ENCODE assay signal across 23 cellular contexts in the genomic region with DNA sequence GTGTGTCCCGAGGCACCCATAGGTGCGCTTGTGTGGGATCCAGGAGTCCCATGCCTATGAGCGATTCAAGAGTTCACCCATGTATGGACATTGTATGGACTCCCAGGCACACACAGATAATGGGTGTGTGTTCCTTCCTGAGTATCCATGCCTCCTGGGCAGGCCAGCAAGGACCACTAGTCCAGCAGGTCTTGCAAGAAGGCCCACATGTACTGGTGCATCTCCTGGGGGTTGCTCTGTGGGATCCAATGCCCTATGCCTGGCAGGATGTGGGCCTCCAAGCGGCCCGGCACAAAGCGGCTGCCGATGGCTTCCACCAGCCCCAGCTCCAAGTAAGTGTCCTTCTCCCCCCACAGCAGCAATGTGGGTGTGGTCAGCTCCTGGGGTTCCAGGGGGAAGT. TPM values are rescaled to one million over a fixed set of nuclear protein-coding genes. Genes with fewer than 3 reads are reported as not detected.
"Had no signal": no experiment of that assay in that cellular context is flagged by ENCODE, and none has a peak within 500 bp of the region (broad histone marks: within the 10 kb centered on the region; RNA-seq: fewer than 3 reads in every experiment).

No MANE protein-coding gene starts in this region.

- H3K4me3 ChIP-seq: MG63 had no signal

- H3K27me3 ChIP-seq: MG63 had no signal

- H3K9ac ChIP-seq: SK-N-SH had no signal

- H3K9me3 ChIP-seq: MG63, SK-N-SH had no signal

- H3K4me2 ChIP-seq: SK-N-SH had no signal

- DNase-seq: IMR-90, Karpas-422, KG1, MG63, NCI-H1092, NCI-H1105 treated with DMSO at 0.1 percent for 48 hours, NCI-H1417 treated with DMSO at 0.1 percent for 48 hours, NCI-H146, NCI-H1694 treated with DMSO at 0.1 percent for 48 hours, NCI-H1930, NCI-H2081 treated with DMSO at 0.1 percent for 48 hours, NCI-H2171, NCI-H226, NCI-H446, NCI-H510A, NCI-H524 treated with DMSO at 0.1 percent for 48 hours, NCI-H69, NCI-H774, RPMI8226, SHP77, SK-N-SH had no signal

RNA-seq across cellular contexts. Expression of gene EPHX3, which starts 5.0 kb away (rescaled TPM):
- total RNA-seq: HT1080, SK-MEL-5 had no signal
